Comparison of ENCODE assay signal across 1 cellular context in genomic region chr11:96748639-96749370, GRCh38.
TF ChIP-seq lines count a peak whose summit lies in the region.

No MANE protein-coding gene starts in this region.

TF ChIP-seq in WTC11, 78 proteins besides CTCF, POLR2A, EP300 and RAD21 (continued from another document):
- TF ChIP-seq, protein P1, sequence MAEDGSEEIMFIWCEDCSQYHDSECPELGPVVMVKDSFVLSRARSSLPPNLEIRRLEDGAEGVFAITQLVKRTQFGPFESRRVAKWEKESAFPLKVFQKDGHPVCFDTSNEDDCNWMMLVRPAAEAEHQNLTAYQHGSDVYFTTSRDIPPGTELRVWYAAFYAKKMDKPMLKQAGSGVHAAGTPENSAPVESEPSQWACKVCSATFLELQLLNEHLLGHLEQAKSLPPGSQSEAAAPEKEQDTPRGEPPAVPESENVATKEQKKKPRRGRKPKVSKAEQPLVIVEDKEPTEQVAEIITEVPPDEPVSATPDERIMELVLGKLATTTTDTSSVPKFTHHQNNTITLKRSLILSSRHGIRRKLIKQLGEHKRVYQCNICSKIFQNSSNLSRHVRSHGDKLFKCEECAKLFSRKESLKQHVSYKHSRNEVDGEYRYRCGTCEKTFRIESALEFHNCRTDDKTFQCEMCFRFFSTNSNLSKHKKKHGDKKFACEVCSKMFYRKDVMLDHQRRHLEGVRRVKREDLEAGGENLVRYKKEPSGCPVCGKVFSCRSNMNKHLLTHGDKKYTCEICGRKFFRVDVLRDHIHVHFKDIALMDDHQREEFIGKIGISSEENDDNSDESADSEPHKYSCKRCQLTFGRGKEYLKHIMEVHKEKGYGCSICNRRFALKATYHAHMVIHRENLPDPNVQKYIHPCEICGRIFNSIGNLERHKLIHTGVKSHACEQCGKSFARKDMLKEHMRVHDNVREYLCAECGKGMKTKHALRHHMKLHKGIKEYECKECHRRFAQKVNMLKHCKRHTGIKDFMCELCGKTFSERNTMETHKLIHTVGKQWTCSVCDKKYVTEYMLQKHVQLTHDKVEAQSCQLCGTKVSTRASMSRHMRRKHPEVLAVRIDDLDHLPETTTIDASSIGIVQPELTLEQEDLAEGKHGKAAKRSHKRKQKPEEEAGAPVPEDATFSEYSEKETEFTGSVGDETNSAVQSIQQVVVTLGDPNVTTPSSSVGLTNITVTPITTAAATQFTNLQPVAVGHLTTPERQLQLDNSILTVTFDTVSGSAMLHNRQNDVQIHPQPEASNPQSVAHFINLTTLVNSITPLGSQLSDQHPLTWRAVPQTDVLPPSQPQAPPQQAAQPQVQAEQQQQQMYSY (CRISPR knock-in tag; IDR thresholded peaks at IDR 0.05) = no peak
